ENCODE assay signal across 8 cellular contexts in the genomic region with DNA sequence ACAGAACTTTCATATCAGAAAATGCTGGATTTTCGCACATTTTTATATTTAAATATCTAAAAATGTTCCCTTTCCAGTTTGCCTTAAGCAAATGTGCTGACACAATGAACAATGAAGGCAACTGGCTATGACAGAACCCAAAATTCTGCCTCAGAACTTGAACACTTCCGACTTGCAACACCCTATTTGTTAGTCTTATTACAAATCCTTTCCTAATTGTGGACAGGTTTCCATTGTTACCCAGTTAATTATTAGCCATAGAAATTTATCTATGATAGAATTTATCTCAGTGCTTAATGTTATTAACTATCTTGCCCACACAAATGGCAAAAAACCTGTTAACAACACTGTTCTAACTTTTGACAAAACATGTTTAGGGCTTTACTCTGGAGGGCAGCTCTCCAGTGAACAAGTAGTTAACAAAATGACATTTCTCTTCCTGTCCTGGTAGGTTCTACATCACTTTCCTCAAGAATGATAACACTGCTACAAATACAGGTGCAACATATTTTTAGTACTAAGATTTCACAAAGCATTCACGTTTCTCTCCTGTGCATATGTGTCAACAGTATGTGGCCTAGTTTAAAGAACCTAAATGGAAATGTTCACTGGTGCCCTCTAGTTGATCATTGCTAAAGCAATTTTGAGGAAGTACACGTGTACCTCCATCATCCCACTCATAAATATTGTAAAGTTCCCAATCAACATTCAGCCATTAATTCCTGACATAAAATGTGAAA. TPM values are rescaled to one million over a fixed set of nuclear protein-coding genes. Genes with fewer than 3 reads are reported as not detected.
DNase-seq lines count a peak whose midpoint lies in the region; ATAC-seq, FAIRE-seq and TF ChIP-seq lines count a peak whose summit lies in the region.

No MANE protein-coding gene starts in this region.

- ATAC-seq in GM21381 (IDR thresholded peaks at IDR 0.05; ENCODE audit: unreplicated experiment): peak; percentile 64
- ATAC-seq in HG03565 (IDR thresholded peaks at IDR 0.05; ENCODE audit: unreplicated experiment): peak; percentile 63
- peak; percentile 49 for ATAC-seq in T-helper 17 cell

- H3K4me1 ChIP-seq in small intestine (ENCODE audit: control insufficient read depth in 2 of 2, insufficient read depth in 1 of 2, low read depth in 1 of 2, low read length in 1 of 2): peaks cover 7 to 23% of the 10 kb centered on the region in 2 donors

- H3K27ac Mint-ChIP-seq in T-helper 17 cell (peak overlapping the region; percentile 99), nephron progenitor cell (no peak overlapping the region)

- FAIRE-seq in small intestine (lab: Jason Lieb, UNC): no peak

- no peaks in the 10 kb centered on the region for H3K27me3 ChIP-seq in small intestine (ENCODE audit: control insufficient read depth in 2 of 2, insufficient read depth in 2 of 2, low read length in 2 of 2)

- no peaks in the 10 kb centered on the region for H3K9me3 Mint-ChIP-seq in nephron progenitor cell

- peak overlapping the region; percentile 73 for H3K4me3 Mint-ChIP-seq in T-helper 17 cell
- no peak overlapping the region for H3K4me3 Mint-ChIP-seq in nephron progenitor cell

- 16 to 28% (median 24%) methylated on average over 4 of the region's 4 CpGs for WGBS in small intestine, 3 donors

- no peak overlapping the region for H3K4me3 ChIP-seq in fibroblast of villous mesenchyme (ENCODE audit: low read depth, low read length)
- H3K4me3 ChIP-seq in small intestine (ENCODE audit: low read depth in 1 of 2, low read length in 2 of 2): no peak overlapping the region

- H3K36me3 ChIP-seq in small intestine (ENCODE audit: control insufficient read depth in 2 of 2, insufficient read depth in 2 of 2, low read length in 2 of 2): no peaks in the 10 kb centered on the region

- TF ChIP-seq CTCF in fibroblast of villous mesenchyme (IDR thresholded peaks at IDR 0.05; ENCODE audit: insufficient read depth, low read depth, low read length) (peak; percentile 38), nephron progenitor cell (IDR thresholded peaks at IDR 0.05) (no peak)

- DNase-seq in NCI-H2171 treated with DMSO at 0.1 percent for 48 hours (lab: John Stamatoyannopoulos, UW) (peak; percentile 24), NCI-H2171 (lab: John Stamatoyannopoulos, UW) (no peak), T-helper 17 cell (no peak), fibroblast of villous mesenchyme (ENCODE audit: low read depth) (peak; percentile 66), small intestine (peak; percentile 72), nephron progenitor cell (no peak)

- no peaks in the 10 kb centered on the region for H3K27me3 Mint-ChIP-seq in T-helper 17 cell
- no peaks in the 10 kb centered on the region for H3K27me3 Mint-ChIP-seq in nephron progenitor cell (ENCODE audit: low read depth, poor library complexity)

- no peaks in the 10 kb centered on the region for H3K9me3 ChIP-seq in T-helper 17 cell (ENCODE audit: control insufficient read depth, low read length, poor library complexity, severe bottlenecking)
- no peaks in the 10 kb centered on the region for H3K9me3 ChIP-seq in small intestine (ENCODE audit: control insufficient read depth, low read depth)

- H3K36me3 Mint-ChIP-seq in T-helper 17 cell (ENCODE audit: low read depth) (no peaks in the 10 kb centered on the region), nephron progenitor cell (ENCODE audit: low read depth) (no peaks in the 10 kb centered on the region)

- H3K4me1 Mint-ChIP-seq in T-helper 17 cell (peaks cover 65% of the 10 kb centered on the region), nephron progenitor cell (peaks cover 57% of the 10 kb centered on the region)

- H3K27ac ChIP-seq in small intestine (ENCODE audit: low read depth in 1 of 2, low read length in 1 of 2): peak overlapping the region; percentile 11 to 58

RNA-seq across cellular contexts. Expression of a gene that starts 58.4 kb away (rescaled TPM):
- 10 to 100 TPM; 73.6 to 78.6 TPM for total RNA-seq in T-helper 17 cell
- 18.0 and 28.9 TPM in 2 replicates for total RNA-seq in fibroblast of villous mesenchyme
- 1 to 10 TPM; 1.9 to 3.5 (median 2.7) TPM for polyA plus RNA-seq in small intestine

Comparison
In these comparisons a context has a peak if more than half of its experiments do, and no peak if none do; other contexts are left out.
1. DNase-seq: peak in NCI-H2171 treated with DMSO at 0.1 percent for 48 hours (single experiment), fibroblast of villous mesenchyme (single experiment) and small intestine (single experiment); none in NCI-H2171 (single experiment), T-helper 17 cell (0 of 3) and nephron progenitor cell (single experiment).
2. Peak in every context shown above with its lines, with median percentiles within 50 percentile points of each other: ATAC-seq.